ENCODE assay signal across 9 cellular contexts in the genomic region with DNA sequence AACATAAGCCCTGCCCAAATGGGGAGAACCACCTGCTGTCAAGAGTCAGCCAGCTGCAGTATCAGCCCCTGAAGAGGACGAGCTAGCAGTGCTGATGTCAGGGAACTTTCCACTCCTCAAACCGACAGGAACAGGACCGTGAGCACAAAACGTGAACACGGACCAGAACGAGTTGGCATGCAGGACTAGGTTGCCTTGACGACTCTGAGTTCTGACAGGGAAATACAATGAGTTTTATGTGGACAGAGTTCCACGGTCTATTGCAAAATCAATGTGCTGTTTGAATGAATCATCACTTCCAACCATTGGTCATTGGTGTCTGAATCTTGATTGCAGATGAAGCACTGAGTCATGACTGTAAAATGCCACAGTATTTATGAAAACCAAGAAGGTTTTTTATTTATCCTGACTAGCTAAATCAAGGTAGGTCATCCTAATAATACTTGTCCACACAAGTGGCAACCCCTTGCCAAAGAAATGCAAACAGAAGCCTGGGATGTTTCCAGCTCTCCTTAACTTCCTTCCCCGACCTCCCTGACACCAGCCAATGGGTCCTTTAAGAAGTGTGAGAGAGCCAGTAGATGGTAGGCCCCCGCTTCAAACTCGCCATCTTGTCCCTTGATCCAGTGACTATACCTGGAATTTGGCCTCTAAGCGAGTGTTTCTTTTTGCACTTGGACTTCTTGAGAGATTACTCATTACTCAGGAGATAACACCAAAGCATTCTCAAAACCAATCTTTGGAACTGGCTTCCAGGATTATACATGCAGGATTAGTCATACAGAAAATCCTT.
DNase-seq lines count a peak whose midpoint lies in the region; ATAC-seq, FAIRE-seq and TF ChIP-seq lines count a peak whose summit lies in the region.
"Had no signal": no experiment of that assay in that cellular context is flagged by ENCODE, and none has a peak within 500 bp of the region (broad histone marks: within the 10 kb centered on the region; RNA-seq: fewer than 3 reads in every experiment).

No MANE protein-coding gene starts in this region.

- H3K4me1 Mint-ChIP-seq in endodermal cell (peaks cover 9% of the 10 kb centered on the region), nephron (peaks cover 27% of the 10 kb centered on the region)

- TF ChIP-seq CTCF in endodermal cell (conservative IDR thresholded peaks at IDR 0.05) (no peak), nephron (IDR thresholded peaks at IDR 0.05; ENCODE audit: unreplicated experiment in 3 of 3) (no peak)

- H3K27ac Mint-ChIP-seq in endodermal cell (no peak overlapping the region), nephron (peak overlapping the region; percentile 65 to 75 (median 75))
- H3K27ac Mint-ChIP-seq: naive thymus-derived CD8-positive, alpha-beta T cell had no signal

- H3K9me3 ChIP-seq in endodermal cell (ENCODE audit: control insufficient read depth, low read length) = no peaks in the 10 kb centered on the region

- 82 to 91% methylated on average over 11 to 12 of the region's 12 CpGs for WGBS in endodermal cell (ENCODE audit: insufficient coverage in 1 of 2, insufficient read length in 1 of 2), 2 experiments

- H3K36me3 ChIP-seq in endodermal cell (ENCODE audit: control insufficient read depth, insufficient read depth, low read length) = no peaks in the 10 kb centered on the region

- no peak for ATAC-seq in GM18520 (IDR thresholded peaks at IDR 0.05; ENCODE audit: unreplicated experiment)
- no peak for ATAC-seq in GM21447 (IDR thresholded peaks at IDR 0.05; ENCODE audit: unreplicated experiment)
- ATAC-seq: naive thymus-derived CD8-positive, alpha-beta T cell had no signal

- FAIRE-seq in H54 (lab: Jason Lieb, UNC) = no peak

- H3K4me3 Mint-ChIP-seq in endodermal cell (no peak overlapping the region), nephron (no peak overlapping the region)
- H3K4me3 Mint-ChIP-seq: naive thymus-derived CD8-positive, alpha-beta T cell had no signal

- H3K36me3 Mint-ChIP-seq in endodermal cell (ENCODE audit: low read depth) (no peaks in the 10 kb centered on the region), nephron (ENCODE audit: low read depth) (no peaks in the 10 kb centered on the region)
- H3K36me3 Mint-ChIP-seq: naive thymus-derived CD8-positive, alpha-beta T cell had no signal

- no peaks in the 10 kb centered on the region for H3K27me3 ChIP-seq in endodermal cell (ENCODE audit: control insufficient read depth, insufficient read depth, low read length, poor library complexity, severe bottlenecking)

- peak; percentile 16; the same call in 1 of the 2 replicates for TF ChIP-seq POLR2A in H54 (IDR thresholded peaks at IDR 0.05; ENCODE audit: low read depth, low read length)

- no peak overlapping the region for H3K27ac ChIP-seq in endodermal cell (ENCODE audit: low read depth, low read length)

- H3K9me3 Mint-ChIP-seq in endodermal cell = no peaks in the 10 kb centered on the region
- no peaks in the 10 kb centered on the region for H3K9me3 Mint-ChIP-seq in nephron

- no peak overlapping the region for H3K9ac ChIP-seq in endodermal cell (ENCODE audit: extremely low read depth, low read length, poor library complexity, severe bottlenecking)

- no peak overlapping the region for H3K4me3 ChIP-seq in endodermal cell (ENCODE audit: low read length)

- no peaks in the 10 kb centered on the region for H3K4me1 ChIP-seq in endodermal cell (ENCODE audit: control insufficient read depth, insufficient read depth, low read length)

- DNase-seq in H54 (ENCODE audit: insufficient read length, low spot score) = peak; percentile 46
- peak; percentile 69 to 98 for DNase-seq in NOMO-1 (lab: John Stamatoyannopoulos, UW; ENCODE audit: unreplicated experiment in 2 of 2)
- DNase-seq in endodermal cell = peak; percentile 24
- no peak for DNase-seq in OCI-M2 (lab: John Stamatoyannopoulos, UW; ENCODE audit: unreplicated experiment)
- DNase-seq in GF-D8 (lab: John Stamatoyannopoulos, UW) = no peak

- H3K27me3 Mint-ChIP-seq in endodermal cell (ENCODE audit: insufficient read depth) (peaks cover 17% of the 10 kb centered on the region), nephron (ENCODE audit: low read depth) (peaks cover 35% of the 10 kb centered on the region)

Comparison
In these comparisons a context has a peak if more than half of its experiments do, and no peak if none do; other contexts are left out.
1. DNase-seq: peak in H54 (single experiment), NOMO-1 (2 of 2) and endodermal cell (single experiment); none in OCI-M2 (single experiment) and GF-D8 (single experiment).